In the genomic region with DNA sequence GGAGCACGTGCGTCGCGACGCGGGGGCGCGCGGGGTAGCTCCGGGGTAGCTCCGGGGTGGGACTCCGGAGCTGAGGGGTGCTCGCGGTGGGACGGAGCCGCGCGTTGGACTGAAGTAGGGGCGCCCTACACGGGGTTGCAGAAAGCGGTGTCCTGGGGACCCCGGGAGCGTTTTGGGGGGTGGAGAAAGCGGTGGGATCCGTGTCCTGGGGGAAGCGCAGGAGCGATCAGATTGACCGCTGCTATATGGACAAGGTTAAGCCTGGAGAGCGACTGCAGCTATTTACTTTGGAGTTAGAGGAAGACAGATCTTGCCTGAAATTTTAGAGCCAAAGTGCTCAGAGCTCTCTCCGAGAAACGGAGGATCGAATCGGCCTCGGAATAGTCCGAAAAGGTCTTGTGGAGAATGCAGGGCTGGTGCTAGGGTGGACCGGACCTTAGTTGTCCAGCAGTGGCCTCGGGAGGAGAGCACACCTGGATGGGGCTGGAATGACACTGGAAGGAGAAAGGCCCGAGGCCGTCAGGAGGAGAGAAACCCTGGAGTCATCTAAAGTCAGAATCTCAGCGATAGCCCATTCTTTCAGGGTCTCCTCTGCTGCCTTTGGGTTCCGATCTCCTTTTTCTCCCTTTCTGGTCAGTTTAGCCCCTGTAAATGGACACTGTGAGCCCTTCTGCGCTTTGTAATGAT, we compare ENCODE assay signal across 8 cellular contexts. TPM values are rescaled to one million over a fixed set of nuclear protein-coding genes. Genes with fewer than 3 reads are reported as not detected.
DNase-seq lines count a peak whose midpoint lies in the region; ATAC-seq, FAIRE-seq and TF ChIP-seq lines count a peak whose summit lies in the region.

No MANE protein-coding gene starts in this region.

- no TSS peak for BruUV-seq in endothelial cell of umbilical vein (replicated peaks; lab: Mats Ljungman, UMichigan)

- TF ChIP-seq CTCF in endothelial cell of umbilical vein (IDR thresholded peaks at IDR 0.05; ENCODE audit: extremely low read depth in 1 of 2, insufficient read depth in 1 of 2, low read depth in 1 of 2, low read length in 2 of 2) (no peak), neutrophil (IDR thresholded peaks at IDR 0.05) (no peak)

- ATAC-seq in HG03520 (IDR thresholded peaks at IDR 0.05; ENCODE audit: unreplicated experiment) (no peak), GM21526 (IDR thresholded peaks at IDR 0.05; ENCODE audit: low FRiP score, unreplicated experiment) (no peak)

- CTCF ChIA-PET in endothelial cell of umbilical vein (lab: Charles Lee) = interaction anchor here (1.1 to 1.5 kb wide), 2 partner anchors 28 to 163 kb away, joined by 4 read pairs; a partner anchor contains a TSS

- H3K4me2 ChIP-seq in endothelial cell of umbilical vein (ENCODE audit: insufficient read depth, low read length) = peak overlapping the region; percentile 96

- no peak for TF ChIP-seq POLR2A in endothelial cell of umbilical vein (IDR thresholded peaks at IDR 0.05; ENCODE audit: low read depth, low read length)

- H2AFZ ChIP-seq in endothelial cell of umbilical vein (ENCODE audit: low read depth, low read length) = peak overlapping the region; percentile 88

- no peaks in the 10 kb centered on the region for H3K27me3 ChIP-seq in endothelial cell of umbilical vein (ENCODE audit: control insufficient read depth in 2 of 2, insufficient read depth in 2 of 2, low read length in 2 of 2)
- no peaks in the 10 kb centered on the region for H3K27me3 ChIP-seq in neutrophil

- DNase-seq in NCI-H146 (lab: John Stamatoyannopoulos, UW) = peak; percentile 39
- DNase-seq in NCI-H146 treated with DMSO at 0.1 percent for 48 hours (lab: John Stamatoyannopoulos, UW; ENCODE audit: unreplicated experiment) = no peak
- peak; percentile 50 for DNase-seq in OCI-M1 (lab: John Stamatoyannopoulos, UW)
- DNase-seq in endothelial cell of umbilical vein (ENCODE audit: low read depth, low spot score) = peak; percentile 10
- no peak for DNase-seq in NCI-H2227 treated with DMSO at 0.1 percent for 48 hours (lab: John Stamatoyannopoulos, UW)

- peaks cover 53% of the 10 kb centered on the region for H3K79me2 ChIP-seq in endothelial cell of umbilical vein (ENCODE audit: control insufficient read depth, insufficient read depth, low read length)

- H3K27ac ChIP-seq in endothelial cell of umbilical vein (ENCODE audit: insufficient read depth, low read depth, low read length) = peak overlapping the region; percentile 55
- peak overlapping the region; percentile 91 for H3K27ac ChIP-seq in neutrophil

- H3K36me3 ChIP-seq in endothelial cell of umbilical vein (ENCODE audit: control insufficient read depth in 2 of 2, extremely low read depth in 1 of 2, insufficient read depth in 2 of 2, low read length in 2 of 2) (no peaks in the 10 kb centered on the region), neutrophil (no peaks in the 10 kb centered on the region)

- POLR2A ChIA-PET in endothelial cell of umbilical vein (lab: Charles Lee) = no interaction called here

- H3K9me3 ChIP-seq in endothelial cell of umbilical vein (replicated peaks; ENCODE audit: control insufficient read depth, insufficient read depth, low read length) (no peaks in the 10 kb centered on the region), neutrophil (no peaks in the 10 kb centered on the region)

- peak overlapping the region; percentile 66 for H3K9ac ChIP-seq in endothelial cell of umbilical vein (replicated peaks; ENCODE audit: extremely low read depth, insufficient read depth, low read length)

- H3K4me1 ChIP-seq in endothelial cell of umbilical vein (ENCODE audit: control insufficient read depth, extremely low read depth, insufficient read depth, low read length) = peaks cover 10% of the 10 kb centered on the region
- H3K4me1 ChIP-seq in neutrophil (ENCODE audit: control insufficient read depth in 1 of 2, insufficient read depth in 1 of 2, low read depth in 1 of 2, low read length in 1 of 2) = peaks cover 21 to 23% of the 10 kb centered on the region in 2 experiments

- H4K20me1 ChIP-seq in endothelial cell of umbilical vein (replicated peaks; ENCODE audit: control insufficient read depth, extremely low read depth, insufficient read depth, low read length) = no peaks in the 10 kb centered on the region

- H3K9me1 ChIP-seq in endothelial cell of umbilical vein (replicated peaks; ENCODE audit: control insufficient read depth, extremely low read depth, insufficient read depth, low read length) = no peaks in the 10 kb centered on the region

- FAIRE-seq in endothelial cell of umbilical vein (lab: Jason Lieb, UNC) = peak; percentile 62

- dilution Hi-C loops in endothelial cell of umbilical vein (cut with MboI; ENCODE audit: extremely low pct_ligation_motif_present, low sequenced_read_pairs) = no loop called here

- H3K4me3 ChIP-seq in endothelial cell of umbilical vein (replicated peaks in 1 of 3; ENCODE audit: insufficient read depth in 1 of 3, low read depth in 1 of 3, low read length in 3 of 3) = peak overlapping the region; percentile 64 to 91 (median 89)
- H3K4me3 ChIP-seq in neutrophil (ENCODE audit: low read depth in 1 of 2, low read length in 1 of 2) = peak overlapping the region; percentile 93

- intact Hi-C loops in endothelial cell of umbilical vein (cut with micrococcal nuclease) = loop anchor here (1.0 to 5.0 kb wide), 2 partner anchors 162 to 544 kb away; a partner anchor contains a TSS

TF ChIP-seq in endothelial cell of umbilical vein, 7 proteins besides CTCF, POLR2A, EP300 and RAD21:
- no peak for TF ChIP-seq GATA2 (IDR thresholded peaks at IDR 0.05; ENCODE audit: insufficient read depth, insufficient read length, low read depth, low read length)
- TF ChIP-seq EZH2 (IDR thresholded peaks at IDR 0.05; ENCODE audit: borderline replicate concordance, low read depth, low read length, severe bottlenecking) = no peak
- TF ChIP-seq MYC (IDR thresholded peaks at IDR 0.05; ENCODE audit: low read depth, low read length) = no peak
- no peak for TF ChIP-seq POLR2AphosphoS5 (IDR thresholded peaks at IDR 0.05; ENCODE audit: insufficient read depth, low read depth, low read length)
- no peak for TF ChIP-seq JUN (IDR thresholded peaks at IDR 0.05; ENCODE audit: borderline replicate concordance, insufficient read depth, insufficient read length, low read depth)
- TF ChIP-seq FOS (IDR thresholded peaks at IDR 0.05; ENCODE audit: borderline replicate concordance, insufficient read depth, low read length) = no peak

RNA-seq across cellular contexts. Expression of a gene that starts 0.6 kb away (rescaled TPM):
- 11.0 and 11.3 TPM in 2 replicates for total RNA-seq in endothelial cell of umbilical vein
- polyA plus RNA-seq in endothelial cell of umbilical vein = 9.1 and 10.1 TPM in 2 replicates
- 10.5 and 13.4 TPM in 2 replicates for polyA plus RNA-seq in endothelial cell of umbilical vein (2011; cell fraction: cytosol; rRNA removed)
- 14.8 and 20.3 TPM in 2 replicates for polyA plus RNA-seq in endothelial cell of umbilical vein (2011; cell fraction: nucleus; rRNA removed)
- polyA plus RNA-seq in endothelial cell of umbilical vein (2012) = 8.2 and 13.5 TPM in 2 replicates
- 7.6 and 11.2 TPM in 2 replicates for polyA minus RNA-seq in endothelial cell of umbilical vein
- 7.8 TPM for polyA minus RNA-seq in endothelial cell of umbilical vein (2011; cell fraction: cytosol; rRNA and poly(A)+ RNA removed)
- 5.8 and 11.2 TPM in 2 replicates for polyA minus RNA-seq in endothelial cell of umbilical vein (2011; cell fraction: nucleus; rRNA and poly(A)+ RNA removed)

Comparison
In these comparisons a context has a peak if more than half of its experiments do, and no peak if none do; other contexts are left out.
1. DNase-seq: peak in NCI-H146 (single experiment), OCI-M1 (single experiment) and endothelial cell of umbilical vein (single experiment); none in NCI-H146 treated with DMSO at 0.1 percent for 48 hours (single experiment) and NCI-H2227 treated with DMSO at 0.1 percent for 48 hours (single experiment).